Comparison of ENCODE assay signal across 8 cellular contexts in the genomic region with DNA sequence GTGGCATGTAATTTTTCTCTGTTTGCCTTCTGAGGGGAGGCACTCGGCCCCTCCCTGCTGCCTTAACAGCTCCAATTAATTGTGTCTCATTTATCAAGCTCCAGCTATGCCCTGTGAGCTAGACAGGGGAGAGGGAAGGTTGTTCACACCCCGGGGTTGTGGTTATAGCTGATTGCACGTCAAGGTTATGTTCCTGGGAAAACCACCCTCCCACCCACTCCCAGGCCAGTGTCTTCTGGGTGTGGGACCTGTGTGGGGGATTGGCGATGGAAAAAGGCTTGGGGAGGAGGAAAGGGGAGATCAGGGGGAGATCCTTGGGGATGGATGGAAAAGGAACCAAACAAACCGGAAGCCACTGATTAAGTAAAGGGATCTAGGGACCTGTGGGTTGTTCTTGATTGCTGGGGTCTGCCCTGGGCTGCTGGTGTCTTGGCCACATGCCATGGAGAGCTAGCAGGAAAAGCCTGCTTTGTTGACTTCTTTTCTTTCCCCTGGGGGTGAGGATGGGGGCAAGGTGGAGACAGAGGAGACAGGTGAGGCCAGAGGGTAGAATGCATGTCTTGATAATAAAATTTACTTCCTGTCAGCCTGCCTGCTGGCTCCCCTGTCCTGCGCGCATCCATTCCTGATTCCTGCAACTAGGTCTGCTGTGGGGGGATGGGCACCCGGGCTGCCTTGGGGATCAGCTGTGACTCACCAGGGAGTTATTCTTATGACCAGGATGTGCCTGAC. TPM values are rescaled to one million over a fixed set of nuclear protein-coding genes. Genes with fewer than 3 reads are reported as not detected.
DNase-seq lines count a peak whose midpoint lies in the region; ATAC-seq and TF ChIP-seq lines count a peak whose summit lies in the region.

No MANE protein-coding gene starts in this region.

- WGBS in heart right ventricle, 2 donors = 29 to 42% methylated on average over 8 of the region's 8 CpGs

- H3K4me1 ChIP-seq in HAP-1 = peaks cover 7% of the 10 kb centered on the region; the same call in 1 of the 2 replicates
- peaks cover 3 to 63% (median 26%) of the 10 kb centered on the region in 9 donors for H3K4me1 ChIP-seq in heart right ventricle

- in situ Hi-C loops in HAP-1 (cut with MboI; ENCODE audit: low sequenced_read_pairs) = no loop called here

- H3K36me3 ChIP-seq in HAP-1 (replicated peaks) (no peaks in the 10 kb centered on the region), heart right ventricle (peaks cover 0 to 5% (median 0%) of the 10 kb centered on the region in 9 donors)

- H3K4me1 Mint-ChIP-seq in activated naive CD8-positive, alpha-beta T cell treated with anti-CD3 and anti-CD28 coated beads, Interleukin-2, amount 10 ng/mL, durations not matched to agents 7 days and 5 days = peaks cover 86% of the 10 kb centered on the region
- H3K4me1 Mint-ChIP-seq in progenitor cell of endocrine pancreas (ENCODE audit: low read depth) = peaks cover 32% of the 10 kb centered on the region

- H3K27me3 ChIP-seq in HAP-1 (ENCODE audit: low read depth) (no peaks in the 10 kb centered on the region), heart right ventricle (peaks cover 0 to 11% (median 0%) of the 10 kb centered on the region in 7 donors)

- peaks cover 2% of the 10 kb centered on the region for H3K9me3 Mint-ChIP-seq in activated naive CD8-positive, alpha-beta T cell treated with anti-CD3 and anti-CD28 coated beads, Interleukin-2, amount 10 ng/mL, durations not matched to agents 7 days and 5 days
- H3K9me3 Mint-ChIP-seq in progenitor cell of endocrine pancreas (ENCODE audit: low read depth) = no peaks in the 10 kb centered on the region

- DNase-seq in AG08396 (ENCODE audit: low spot score) = peak; percentile 94
- peak; percentile 32 to 83 for DNase-seq in HAP-1 (ENCODE audit: low spot score in 2 of 2)
- peak; percentile 87 for DNase-seq in NCI-H748 (lab: John Stamatoyannopoulos, UW; ENCODE audit: unreplicated experiment)
- no peak for DNase-seq in activated naive CD8-positive, alpha-beta T cell treated with anti-CD3 and anti-CD28 coated beads, Interleukin-2, amount 10 ng/mL, durations not matched to agents 7 days and 5 days
- peak; percentile 79 to 85 for DNase-seq in heart right ventricle
- peak; percentile 40 for DNase-seq in progenitor cell of endocrine pancreas (ENCODE audit: low spot score, unreplicated experiment)

- H3K4me3 Mint-ChIP-seq in activated naive CD8-positive, alpha-beta T cell treated with anti-CD3 and anti-CD28 coated beads, Interleukin-2, amount 10 ng/mL, durations not matched to agents 7 days and 5 days = peak overlapping the region; percentile 87
- H3K4me3 Mint-ChIP-seq in progenitor cell of endocrine pancreas (ENCODE audit: low read depth) = no peak overlapping the region

- intact Hi-C loops in heart right ventricle (cut with DNase I) = loop anchor here in 1 of 10 donors (10.0 kb wide), 1 partner anchor 141 kb away; no protein-coding TSS in a partner anchor

- H3K36me3 Mint-ChIP-seq in activated naive CD8-positive, alpha-beta T cell treated with anti-CD3 and anti-CD28 coated beads, Interleukin-2, amount 10 ng/mL, durations not matched to agents 7 days and 5 days = peaks cover 20% of the 10 kb centered on the region
- no peaks in the 10 kb centered on the region for H3K36me3 Mint-ChIP-seq in progenitor cell of endocrine pancreas (ENCODE audit: insufficient read depth)

- ATAC-seq in activated naive CD8-positive, alpha-beta T cell treated with anti-CD3 and anti-CD28 coated beads, Interleukin-2, amount 10 ng/mL, durations not matched to agents 7 days and 5 days (ENCODE audit: low read depth) = no peak
- peak; percentile 81 to 93 (median 91) for ATAC-seq in heart right ventricle
- ATAC-seq in GM19455 (IDR thresholded peaks at IDR 0.05; ENCODE audit: unreplicated experiment) = no peak
- no peak for ATAC-seq in GM21526 (IDR thresholded peaks at IDR 0.05; ENCODE audit: low FRiP score, unreplicated experiment)

- H3K27me3 Mint-ChIP-seq in activated naive CD8-positive, alpha-beta T cell treated with anti-CD3 and anti-CD28 coated beads, Interleukin-2, amount 10 ng/mL, durations not matched to agents 7 days and 5 days = no peaks in the 10 kb centered on the region
- H3K27me3 Mint-ChIP-seq in progenitor cell of endocrine pancreas = no peaks in the 10 kb centered on the region

- TF ChIP-seq CTCF in heart right ventricle (IDR thresholded peaks at IDR 0.05) (no peak), progenitor cell of endocrine pancreas (IDR thresholded peaks at IDR 0.05; ENCODE audit: unreplicated experiment) (no peak)

- H3K9me3 ChIP-seq in HAP-1 = no peaks in the 10 kb centered on the region
- H3K9me3 ChIP-seq in heart right ventricle = no peaks in the 10 kb centered on the region

- peak overlapping the region in 4 of 10 donors; percentile 19 to 58 (median 50) for H3K27ac ChIP-seq in heart right ventricle

- POLR2A ChIA-PET in activated naive CD8-positive, alpha-beta T cell treated with anti-CD3 and anti-CD28 coated beads, Interleukin-2, amount 10 ng/mL, durations not matched to agents 7 days and 5 days (lab: Charles Lee) = interaction anchor here (0.7 to 10.7 kb wide), 6 partner anchors 10 to 49 kb away, joined by 3 to 152 read pairs (median 10); a partner anchor contains a TSS

- H3K4me3 ChIP-seq in HAP-1 = no peak overlapping the region
- H3K4me3 ChIP-seq in heart right ventricle = no peak overlapping the region

- H3K27ac Mint-ChIP-seq in activated naive CD8-positive, alpha-beta T cell treated with anti-CD3 and anti-CD28 coated beads, Interleukin-2, amount 10 ng/mL, durations not matched to agents 7 days and 5 days = peak overlapping the region; percentile 88
- peak overlapping the region; percentile 94 for H3K27ac Mint-ChIP-seq in progenitor cell of endocrine pancreas

RNA-seq across cellular contexts. Expression of a gene that starts 14.1 kb away (rescaled TPM):
- total RNA-seq in activated naive CD8-positive, alpha-beta T cell treated with anti-CD3 and anti-CD28 coated beads, Interleukin-2, amount 10 ng/mL, durations not matched to agents 7 days and 5 days = 100 to 1,000 TPM; 179 to 195 TPM
- total RNA-seq in heart right ventricle (10 to 100 TPM in 3 of 10 donors, 1 to 10 TPM in 7; 4.7 to 15.1 (median 9.0) TPM), progenitor cell of endocrine pancreas (30.9 and 31.8 TPM in 2 replicates)
- under 1 TPM; 0.26 to 0.51 TPM for polyA plus RNA-seq in heart right ventricle

Comparison
In these comparisons a context has a peak if more than half of its experiments do, and no peak if none do; other contexts are left out.
1. ATAC-seq: peak in heart right ventricle (8 of 8); none in activated naive CD8-positive, alpha-beta T cell treated with anti-CD3 and anti-CD28 coated beads, Interleukin-2, amount 10 ng/mL, durations not matched to agents 7 days and 5 days (single experiment), GM19455 (single experiment) and GM21526 (single experiment).